Comparison of ENCODE assay signal across 2 cellular contexts in the genomic region with DNA sequence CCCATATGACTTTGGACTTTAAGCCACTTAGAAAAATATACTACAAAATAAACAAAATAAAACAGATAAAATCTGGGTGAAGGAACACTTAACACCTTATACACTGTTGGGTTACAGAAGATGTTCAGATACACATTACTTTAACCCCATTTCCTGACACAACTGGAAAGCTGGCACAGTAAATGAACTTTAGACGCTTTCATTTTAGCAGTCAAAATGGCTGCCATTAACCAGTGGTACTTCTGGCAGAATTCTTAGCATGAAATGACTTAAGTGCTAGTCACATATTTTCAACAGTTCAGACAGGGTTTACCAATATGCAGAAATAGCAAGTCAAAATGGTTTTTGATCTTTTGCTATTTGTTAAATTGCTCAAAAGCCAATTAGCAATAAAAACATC.
TF ChIP-seq lines count a peak whose summit lies in the region.

No MANE protein-coding gene starts in this region.

TF ChIP-seq in HepG2, 621 proteins besides CTCF, POLR2A, EP300 and RAD21:
- TF ChIP-seq FOXP1 (IDR thresholded peaks at IDR 0.05), result no peak
- no peak for TF ChIP-seq FOXP1 (CRISPR knock-in tag; IDR thresholded peaks at IDR 0.05)
- TF ChIP-seq PPARG (CRISPR knock-in tag; conservative IDR thresholded peaks at IDR 0.05), result no peak
- TF ChIP-seq SMAD1 (CRISPR knock-in tag; IDR thresholded peaks at IDR 0.05; ENCODE audit: borderline replicate concordance, low read depth), result no peak
- TF ChIP-seq TARDBP (CRISPR knock-in tag; IDR thresholded peaks at IDR 0.05), result no peak
- no peak for TF ChIP-seq SP5 (CRISPR knock-in tag; IDR thresholded peaks at IDR 0.05; ENCODE audit: borderline replicate concordance, low read depth)
- no peak for TF ChIP-seq ZNF788 (CRISPR knock-in tag; IDR thresholded peaks at IDR 0.05; ENCODE audit: borderline replicate concordance)
- TF ChIP-seq ARNT (IDR thresholded peaks at IDR 0.05), result no peak
- TF ChIP-seq NR2C2 (CRISPR knock-in tag; IDR thresholded peaks at IDR 0.05; ENCODE audit: borderline replicate concordance), result no peak
- TF ChIP-seq ETV5 (CRISPR knock-in tag; IDR thresholded peaks at IDR 0.05; ENCODE audit: borderline replicate concordance), result no peak
- no peak for TF ChIP-seq ZNF781 (CRISPR knock-in tag; IDR thresholded peaks at IDR 0.05; ENCODE audit: borderline replicate concordance, not compliant biosample characterization)
- TF ChIP-seq MATR3 (CRISPR knock-in tag; IDR thresholded peaks at IDR 0.05), result no peak
- TF ChIP-seq ZNF230 (CRISPR knock-in tag; IDR thresholded peaks at IDR 0.05), result no peak
- no peak for TF ChIP-seq ZEB1 (IDR thresholded peaks at IDR 0.05; ENCODE audit: insufficient replicate concordance, low read depth)
- TF ChIP-seq ZBTB2 (CRISPR knock-in tag; IDR thresholded peaks at IDR 0.05; ENCODE audit: low read depth), result no peak
- no peak for TF ChIP-seq ZNF678 (CRISPR knock-in tag; IDR thresholded peaks at IDR 0.05)

TF ChIP-seq in GM12878, 131 proteins besides CTCF, POLR2A, EP300 and RAD21:
- TF ChIP-seq, protein P1, sequence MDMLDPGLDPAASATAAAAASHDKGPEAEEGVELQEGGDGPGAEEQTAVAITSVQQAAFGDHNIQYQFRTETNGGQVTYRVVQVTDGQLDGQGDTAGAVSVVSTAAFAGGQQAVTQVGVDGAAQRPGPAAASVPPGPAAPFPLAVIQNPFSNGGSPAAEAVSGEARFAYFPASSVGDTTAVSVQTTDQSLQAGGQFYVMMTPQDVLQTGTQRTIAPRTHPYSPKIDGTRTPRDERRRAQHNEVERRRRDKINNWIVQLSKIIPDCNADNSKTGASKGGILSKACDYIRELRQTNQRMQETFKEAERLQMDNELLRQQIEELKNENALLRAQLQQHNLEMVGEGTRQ (IDR thresholded peaks at IDR 0.05; ENCODE audit: borderline replicate concordance, low read depth, low read length), result no peak
- TF ChIP-seq YY1 (IDR thresholded peaks at IDR 0.05; ENCODE audit: low read depth, low read length), result peak; percentile 66; the same call in 1 of the 2 replicates
TF ChIP-seq in GM12878: peak in this region for 1.
